ENCODE assay signal across 8 cellular contexts in genomic region chr18:50374753-50375391, GRCh38. TPM values are rescaled to one million over a fixed set of nuclear protein-coding genes. Genes with fewer than 3 reads are reported as not detected.
DNase-seq lines count a peak whose midpoint lies in the region; ATAC-seq and TF ChIP-seq lines count a peak whose summit lies in the region.

Gene SKA1, plus strand, starts transcription at chr18:50375046. Its CDS starts 785 bp downstream, at chr18:50375831.

- 0% methylated on average over 4 to 9 of the region's 47 CpGs for WGBS in esophagus squamous epithelium, 2 donors

- peak within 1 kb of the TSS; percentile 64 for H2AFZ ChIP-seq in Karpas-422 (ENCODE audit: low read length)

- H3K9me2 ChIP-seq in Karpas-422 (replicated peaks; ENCODE audit: insufficient read depth, low read length), result no peaks in the 10 kb centered on the region

- peak; percentile 95 for ATAC-seq in GM21825 (IDR thresholded peaks at IDR 0.05; ENCODE audit: unreplicated experiment)

- H3K79me2 ChIP-seq in Karpas-422 (ENCODE audit: low read length), result peaks cover 34% of the 10 kb centered on the region

- intact Hi-C loops in esophagus squamous epithelium (cut with DNase I), result no loop called here

- H3K4me3 ChIP-seq in Karpas-422 (ENCODE audit: low read length), result peak within 1 kb of the TSS; percentile 85
- H3K4me3 ChIP-seq in esophagus squamous epithelium, result peak within 1 kb of the TSS; percentile 47 to 66 (median 58)

- H3K36me3 ChIP-seq in Karpas-422 (ENCODE audit: insufficient read depth, low read length) (peaks cover 15% of the 10 kb centered on the region; the same call in 1 of the 2 replicates), esophagus squamous epithelium (no peaks in the 10 kb centered on the region)

- TF ChIP-seq POLR2A in esophagus squamous epithelium (IDR thresholded peaks at IDR 0.05), result peak in 2 of 4 donors; percentile 12 to 41

- no peaks in the 10 kb centered on the region for H3K9me3 ChIP-seq in Karpas-422 (ENCODE audit: low read length)
- peaks cover 0 to 6% (median 6%) of the 10 kb centered on the region in 3 donors for H3K9me3 ChIP-seq in esophagus squamous epithelium

- H3K4me2 ChIP-seq in Karpas-422 (ENCODE audit: low read depth, low read length, poor library complexity, severe bottlenecking), result peak within 1 kb of the TSS; percentile 85

- DNase-seq in DMS79 treated with DMSO at 0.1 percent for 48 hours (lab: John Stamatoyannopoulos, UW) (peak; percentile 93), Karpas-422 (peak; percentile 98), RKO (ENCODE audit: low spot score) (peak; percentile 94), activated T-helper 1 cell treated with Interleukin-2 at 50 U/mL for 16 hours (ENCODE audit: low read depth) (peak; percentile 86), esophagus squamous epithelium (lab: John Stamatoyannopoulos, UW) (peak; percentile 71), myocyte (ENCODE audit: low read depth) (peak; percentile 94)
- DNase-seq in stimulated activated CD8-positive, alpha-beta memory T cell treated with anti-CD3 and anti-CD28 coated beads, Interleukin-7, amount 100 ng/mL, for 48 hours (ENCODE audit: extremely low read depth in 1 of 2, low read depth in 1 of 2), result peak; percentile 84 to 85

- no peak for TF ChIP-seq CTCF in esophagus squamous epithelium (IDR thresholded peaks at IDR 0.05)

- H3K27ac ChIP-seq in Karpas-422 (ENCODE audit: low read length), result peak within 1 kb of the TSS; percentile 22; the same call in 1 of the 2 replicates
- H3K27ac ChIP-seq in esophagus squamous epithelium, result peak within 1 kb of the TSS; percentile 75 to 85 (median 81)

- H3K27me3 ChIP-seq in Karpas-422 (ENCODE audit: low read length), result no peaks in the 10 kb centered on the region
- peaks cover 0 to 12% (median 1%) of the 10 kb centered on the region in 4 donors for H3K27me3 ChIP-seq in esophagus squamous epithelium

- H3K9ac ChIP-seq in Karpas-422 (ENCODE audit: low read length), result peak within 1 kb of the TSS; percentile 76

- no peaks in the 10 kb centered on the region for H4K20me1 ChIP-seq in Karpas-422 (ENCODE audit: insufficient read depth, low read depth, low read length)

- peaks cover 20% of the 10 kb centered on the region for H3K4me1 ChIP-seq in Karpas-422 (ENCODE audit: low read length)
- H3K4me1 ChIP-seq in esophagus squamous epithelium, result peaks cover 5 to 25% (median 9%) of the 10 kb centered on the region in 3 donors

RNA-seq across cellular contexts. Expression of gene SKA1, which starts in this region (rescaled TPM):
- total RNA-seq in Karpas-422 (2014; rRNA removed; shearing (Covaris generic); ENCODE audit: low replicate concordance), result 20.3 and 28.8 TPM in 2 replicates
- total RNA-seq in esophagus squamous epithelium (10 to 100 TPM in 1 of 4 donors, 1 to 10 TPM in 3; 1.5 to 11.2 (median 3.8) TPM), myocyte (0.10 and 0.11 TPM in 2 replicates)
- polyA plus RNA-seq in myocyte (2012), result 0.15 TPM

Comparison
In these comparisons a context has a peak if more than half of its experiments do, and no peak if none do; other contexts are left out.
1. Peak in every context shown above with its lines: DNase-seq, ATAC-seq, H3K4me3 ChIP-seq and H3K27ac ChIP-seq.
2. Peak in DNase-seq in myocyte; RNA of the gene not detected or under 1 TPM.